8 cellular contexts compared by ENCODE assay signal in genomic region chrX:1466971-1467561, GRCh38. TPM values are rescaled to one million over a fixed set of nuclear protein-coding genes. Genes with fewer than 3 reads are reported as not detected.
DNase-seq lines count a peak whose midpoint lies in the region; ATAC-seq, FAIRE-seq and TF ChIP-seq lines count a peak whose summit lies in the region.

No MANE protein-coding gene starts in this region.

- FAIRE-seq in RCC 7860 (lab: Jason Lieb, UNC), result no peak

- no peak for TF ChIP-seq CTCF in parathyroid adenoma (IDR thresholded peaks at IDR 0.05)
- TF ChIP-seq CTCF in uterus (IDR thresholded peaks at IDR 0.05), result no peak

- H3K27me3 ChIP-seq in parathyroid adenoma (ENCODE audit: control insufficient read depth, insufficient read depth, low read length) (no peaks in the 10 kb centered on the region), uterus (no peaks in the 10 kb centered on the region)

- peaks cover 38% of the 10 kb centered on the region for H3K36me3 Mint-ChIP-seq in activated T-cell treated with anti-CD3 and anti-CD28 coated beads, Interleukin-2, amount 50 U/mL, for 24 hours (ENCODE audit: low read depth)

- H3K27ac Mint-ChIP-seq in activated T-cell treated with anti-CD3 and anti-CD28 coated beads, Interleukin-2, amount 50 U/mL, for 24 hours, result peak overlapping the region; percentile 94

- H3K79me2 ChIP-seq in parathyroid adenoma, result no peaks in the 10 kb centered on the region

- H3K36me3 ChIP-seq in parathyroid adenoma (ENCODE audit: control insufficient read depth, insufficient read depth, low read length), result no peaks in the 10 kb centered on the region
- H3K36me3 ChIP-seq in uterus, result no peaks in the 10 kb centered on the region

- no peaks in the 10 kb centered on the region for H3K4me1 ChIP-seq in parathyroid adenoma
- H3K4me1 ChIP-seq in uterus, result no peaks in the 10 kb centered on the region

- H3K9ac ChIP-seq in parathyroid adenoma, result no peak overlapping the region

- intact Hi-C loops in uterus (cut with DNase I; ENCODE audit: low total_unique reads), result no loop called here

- ATAC-seq in HG03460 (IDR thresholded peaks at IDR 0.05; ENCODE audit: unreplicated experiment), result peak; percentile 46

- no peak overlapping the region for H3K27ac ChIP-seq in parathyroid adenoma
- H3K27ac ChIP-seq in uterus, result no peak overlapping the region

- no peaks in the 10 kb centered on the region for H3K27me3 Mint-ChIP-seq in activated T-cell treated with anti-CD3 and anti-CD28 coated beads, Interleukin-2, amount 50 U/mL, for 24 hours

- no peaks in the 10 kb centered on the region for H3K9me3 ChIP-seq in parathyroid adenoma (ENCODE audit: control insufficient read depth, low read length)
- no peaks in the 10 kb centered on the region for H3K9me3 ChIP-seq in uterus

- H2AFZ ChIP-seq in parathyroid adenoma, result no peak overlapping the region

- no peak for TF ChIP-seq POLR2A in uterus (IDR thresholded peaks at IDR 0.05)

- H3K9me3 Mint-ChIP-seq in activated T-cell treated with anti-CD3 and anti-CD28 coated beads, Interleukin-2, amount 50 U/mL, for 24 hours, result no peaks in the 10 kb centered on the region

- peak overlapping the region; percentile 71 for H3K4me3 Mint-ChIP-seq in activated T-cell treated with anti-CD3 and anti-CD28 coated beads, Interleukin-2, amount 50 U/mL, for 24 hours

- peak overlapping the region; percentile 28 for H3K4me2 ChIP-seq in parathyroid adenoma (ENCODE audit: low read length)

- H3K4me1 Mint-ChIP-seq in activated T-cell treated with anti-CD3 and anti-CD28 coated beads, Interleukin-2, amount 50 U/mL, for 24 hours (ENCODE audit: low read depth), result peaks cover 88% of the 10 kb centered on the region

- peak; percentile 39 for DNase-seq in stimulated activated CD4-positive, alpha-beta T cell treated with anti-CD3 and anti-CD28 coated beads, Interleukin-4, amount 100 ng/mL, for 24 hours
- DNase-seq in stimulated activated CD4-positive, alpha-beta T cell treated with anti-CD3 and anti-CD28 coated beads, Interleukin-1b, Interleukin-23, amount 100 ng/mL, for 48 hours, result no peak
- DNase-seq in activated T-cell treated with anti-CD3 and anti-CD28 coated beads, Interleukin-2, amount 50 U/mL, for 24 hours, result peak; percentile 56
- DNase-seq in uterus (no peak), RCC 7860 (ENCODE audit: low spot score) (no peak), LoVo (ENCODE audit: low spot score) (no peak)

- H3K4me3 ChIP-seq in parathyroid adenoma (ENCODE audit: low read depth, low read length) (no peak overlapping the region), uterus (no peak overlapping the region)

RNA-seq across cellular contexts. Expression of gene ASMTL, which starts 14.4 kb away (rescaled TPM):
- 10 to 100 TPM in 2 of 4 donors, 1 to 10 TPM in 2; 6.4 to 43.5 (median 11.1) TPM for total RNA-seq in uterus

Comparison
In these comparisons a context has a peak if more than half of its experiments do, and no peak if none do; other contexts are left out.
1. DNase-seq: peak in stimulated activated CD4-positive, alpha-beta T cell treated with anti-CD3 and anti-CD28 coated beads, Interleukin-4, amount 100 ng/mL, for 24 hours (single experiment) and activated T-cell treated with anti-CD3 and anti-CD28 coated beads, Interleukin-2, amount 50 U/mL, for 24 hours (single experiment); none in stimulated activated CD4-positive, alpha-beta T cell treated with anti-CD3 and anti-CD28 coated beads, Interleukin-1b, Interleukin-23, amount 100 ng/mL, for 48 hours (single experiment), uterus (0 of 2), RCC 7860 (single experiment) and LoVo (single experiment).